ENCODE assay signal across 22 cellular contexts in the genomic region with DNA sequence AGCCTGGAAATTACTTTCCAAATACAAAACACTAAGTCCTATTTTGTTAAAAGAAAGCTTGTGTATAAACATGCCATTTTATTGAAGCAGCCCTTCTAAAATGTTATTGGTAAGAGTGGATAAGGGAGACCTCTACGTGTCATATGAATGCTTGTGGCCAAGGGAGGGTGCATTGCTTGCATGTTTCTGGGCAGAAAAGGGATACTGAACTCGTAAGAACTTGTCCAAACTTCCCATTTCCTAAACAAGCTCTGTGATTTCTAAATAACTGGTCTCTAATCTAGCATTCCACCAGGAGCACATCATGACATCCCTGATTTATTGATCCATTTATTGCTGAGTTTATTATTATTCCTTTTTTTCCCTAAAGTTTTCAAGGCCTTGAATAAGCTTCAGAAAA.
DNase-seq lines count a peak whose midpoint lies in the region; ATAC-seq and TF ChIP-seq lines count a peak whose summit lies in the region.
"Had no signal": no experiment of that assay in that cellular context is flagged by ENCODE, and none has a peak within 500 bp of the region (broad histone marks: within the 10 kb centered on the region; RNA-seq: fewer than 3 reads in every experiment).

No MANE protein-coding gene starts in this region.

- no peaks in the 10 kb centered on the region for H3K9me3 Mint-ChIP-seq in Calu3 (ENCODE audit: low read depth, unreplicated experiment)
- H3K9me3 Mint-ChIP-seq in CD4-positive, alpha-beta T cell, result no peaks in the 10 kb centered on the region
- H3K9me3 Mint-ChIP-seq: activated CD4-positive, alpha-beta T cell treated with anti-CD3 and anti-CD28 coated beads, Interleukin-2, amount 10 ng/mL, durations not matched to agents 24 days and 14 days had no signal

- BruUV-seq in Calu3 (replicated peaks; lab: Mats Ljungman, UMichigan), result no TSS peak

- no peak overlapping the region for H3K4me3 Mint-ChIP-seq in Calu3 (ENCODE audit: low read depth, unreplicated experiment)
- H3K4me3 Mint-ChIP-seq in CD4-positive, alpha-beta T cell, result no peak overlapping the region
- H3K4me3 Mint-ChIP-seq: activated CD4-positive, alpha-beta T cell treated with anti-CD3 and anti-CD28 coated beads, Interleukin-2, amount 10 ng/mL, durations not matched to agents 24 days and 14 days; IgD-negative memory B cell; stimulated activated naive CD8-positive, alpha-beta T cell treated with anti-CD3 and anti-CD28 coated beads, Interleukin-15, amount 100 ng/mL, for 72 hours had no signal

- intact Hi-C loops in Calu3 (cut with micrococcal nuclease; ENCODE audit: unreplicated experiment), result no loop called here
- intact Hi-C loops in CD4-positive, alpha-beta T cell (cut with DNase I, micrococcal nuclease), result no loop called here

- H3K9me3 ChIP-seq in stomach smooth muscle (ENCODE audit: control insufficient read depth in 2 of 2, low read length in 2 of 2), result no peaks in the 10 kb centered on the region
- H3K9me3 ChIP-seq in CD4-positive, alpha-beta T cell (ENCODE audit: control insufficient read depth, low read length), result no peaks in the 10 kb centered on the region
- H3K9me3 ChIP-seq: BLaER1 treated with 17β-estradiol and CSF1 and Interleukin-3, amounts not matched to agents 10 nM and 100 nM; gastrocnemius medialis; sigmoid colon had no signal

- peaks cover 8% of the 10 kb centered on the region for H3K4me1 ChIP-seq in stomach smooth muscle (ENCODE audit: control insufficient read depth, insufficient read depth, low read length)
- H3K4me1 ChIP-seq: BLaER1 treated with 17β-estradiol and CSF1 and Interleukin-3, amounts not matched to agents 10 nM and 100 nM; gastrocnemius medialis; parathyroid adenoma had no signal

- H3K27me3 Mint-ChIP-seq in Calu3 (ENCODE audit: unreplicated experiment), result no peaks in the 10 kb centered on the region
- H3K27me3 Mint-ChIP-seq in CD4-positive, alpha-beta T cell, result no peaks in the 10 kb centered on the region
- H3K27me3 Mint-ChIP-seq: activated CD4-positive, alpha-beta T cell treated with anti-CD3 and anti-CD28 coated beads, Interleukin-2, amount 10 ng/mL, durations not matched to agents 24 days and 14 days; IgD-negative memory B cell; stimulated activated naive CD8-positive, alpha-beta T cell treated with anti-CD3 and anti-CD28 coated beads, Interleukin-15, amount 100 ng/mL, for 72 hours had no signal

- no peaks in the 10 kb centered on the region for H3K36me3 ChIP-seq in stomach smooth muscle (ENCODE audit: control insufficient read depth in 2 of 2, insufficient read depth in 2 of 2, low read length in 2 of 2)
- H3K36me3 ChIP-seq: BLaER1 treated with 17β-estradiol and CSF1 and Interleukin-3, amounts not matched to agents 10 nM and 100 nM; gastrocnemius medialis; sigmoid colon had no signal

- no peaks in the 10 kb centered on the region for H3K27me3 ChIP-seq in stomach smooth muscle (ENCODE audit: control insufficient read depth in 1 of 2, insufficient read depth in 2 of 2, low read length in 2 of 2)
- no peaks in the 10 kb centered on the region for H3K27me3 ChIP-seq in CD4-positive, alpha-beta T cell (ENCODE audit: control insufficient read depth, insufficient read depth, low read length)
- H3K27me3 ChIP-seq: BLaER1 treated with 17β-estradiol and CSF1 and Interleukin-3, amounts not matched to agents 10 nM and 100 nM; gastrocnemius medialis; sigmoid colon had no signal

- H3K4me3 ChIP-seq in fibroblast of villous mesenchyme (ENCODE audit: low read depth, low read length), result no peak overlapping the region
- no peak overlapping the region for H3K4me3 ChIP-seq in stomach smooth muscle (ENCODE audit: low read length in 2 of 2)
- H3K4me3 ChIP-seq: BLaER1 treated with 17β-estradiol and CSF1 and Interleukin-3, amounts not matched to agents 10 nM and 100 nM; gastrocnemius medialis; sigmoid colon had no signal

- DNase-seq in GM03348 (ENCODE audit: low spot score) (peak; percentile 62), fibroblast of villous mesenchyme (ENCODE audit: low read depth) (peak; percentile 92), omental fat pad (ENCODE audit: low spot score) (no peak), Calu3 (no peak), cerebellar cortex (ENCODE audit: low spot score) (no peak)
- no peak for DNase-seq in CD4-positive, alpha-beta T cell
- DNase-seq: activated CD4-positive, alpha-beta T cell treated with anti-CD3 and anti-CD28 coated beads, Interleukin-2, amount 10 ng/mL, durations not matched to agents 24 days and 14 days; activated gamma-delta T cell treated with Interleukin-2 at 50 U/mL for 16 hours; amygdala; gastrocnemius medialis; GF-D8; left ventricle myocardium superior; MV-4-11; NCI-H2029 treated with DMSO at 0.1 percent for 48 hours; NCI-H510A; sigmoid colon; stimulated activated naive CD8-positive, alpha-beta T cell treated with anti-CD3 and anti-CD28 coated beads, Interleukin-15, amount 100 ng/mL, for 72 hours had no signal

- peak overlapping the region; percentile 12 for H3K27ac ChIP-seq in stomach smooth muscle (ENCODE audit: low read length)
- H3K27ac ChIP-seq in CD4-positive, alpha-beta T cell (ENCODE audit: low read depth, low read length), result no peak overlapping the region
- H3K27ac ChIP-seq: BLaER1 treated with 17β-estradiol and CSF1 and Interleukin-3, amounts not matched to agents 10 nM and 100 nM; gastrocnemius medialis; parathyroid adenoma; sigmoid colon had no signal

- H3K27ac Mint-ChIP-seq in Calu3 (ENCODE audit: unreplicated experiment), result no peak overlapping the region
- no peak overlapping the region for H3K27ac Mint-ChIP-seq in CD4-positive, alpha-beta T cell
- H3K27ac Mint-ChIP-seq: activated CD4-positive, alpha-beta T cell treated with anti-CD3 and anti-CD28 coated beads, Interleukin-2, amount 10 ng/mL, durations not matched to agents 24 days and 14 days; IgD-negative memory B cell; stimulated activated naive CD8-positive, alpha-beta T cell treated with anti-CD3 and anti-CD28 coated beads, Interleukin-15, amount 100 ng/mL, for 72 hours had no signal

- no peaks in the 10 kb centered on the region for H3K36me3 Mint-ChIP-seq in Calu3 (ENCODE audit: insufficient read depth, unreplicated experiment)
- no peaks in the 10 kb centered on the region for H3K36me3 Mint-ChIP-seq in CD4-positive, alpha-beta T cell (ENCODE audit: low read depth)
- H3K36me3 Mint-ChIP-seq: IgD-negative memory B cell had no signal

- no peak overlapping the region for H3K9ac ChIP-seq in stomach smooth muscle (ENCODE audit: low read length in 2 of 2)
- H3K9ac ChIP-seq: BLaER1 treated with 17β-estradiol and CSF1 and Interleukin-3, amounts not matched to agents 10 nM and 100 nM; parathyroid adenoma had no signal

- TF ChIP-seq CTCF in fibroblast of villous mesenchyme (IDR thresholded peaks at IDR 0.05; ENCODE audit: insufficient read depth, low read depth, low read length) (no peak), omental fat pad (IDR thresholded peaks at IDR 0.05) (no peak), Calu3 (IDR thresholded peaks at IDR 0.05; ENCODE audit: unreplicated experiment) (no peak)
- TF ChIP-seq CTCF in CD4-positive, alpha-beta T cell (IDR thresholded peaks at IDR 0.05), result no peak

- POLR2A ChIA-PET in CD4-positive, alpha-beta T cell (lab: Charles Lee), result no interaction called here

- ATAC-seq in SK-N-SH treated with all-trans-retinoic acid at 6 μM for 48 hours (0 out of 3 replicates have a peak, but pooled peaks have one; percentile 24), omental fat pad (ENCODE audit: low FRiP score) (no peak)
- ATAC-seq in CD4-positive, alpha-beta T cell (ENCODE audit: poor library complexity), result no peak
- ATAC-seq: gastrocnemius medialis; left ventricle myocardium superior; stimulated activated naive CD8-positive, alpha-beta T cell treated with anti-CD3 and anti-CD28 coated beads, Interleukin-15, amount 100 ng/mL, for 72 hours had no signal

- CTCF ChIA-PET in Calu3 (lab: Charles Lee), result interaction anchor here (0.9 kb wide), 1 partner anchor 800 kb away, joined by 3 read pairs; no protein-coding TSS in a partner anchor
- CTCF ChIA-PET in CD4-positive, alpha-beta T cell (lab: Charles Lee), result no interaction called here

- peaks cover 19% of the 10 kb centered on the region for H3K4me1 Mint-ChIP-seq in Calu3 (ENCODE audit: low read depth, unreplicated experiment)
- H3K4me1 Mint-ChIP-seq in CD4-positive, alpha-beta T cell (ENCODE audit: low read depth), result no peaks in the 10 kb centered on the region
- H3K4me1 Mint-ChIP-seq: activated CD4-positive, alpha-beta T cell treated with anti-CD3 and anti-CD28 coated beads, Interleukin-2, amount 10 ng/mL, durations not matched to agents 24 days and 14 days; IgD-negative memory B cell; stimulated activated naive CD8-positive, alpha-beta T cell treated with anti-CD3 and anti-CD28 coated beads, Interleukin-15, amount 100 ng/mL, for 72 hours had no signal

TF ChIP-seq in SK-N-SH treated with all-trans-retinoic acid at 6 μM for 48 hours, 23 proteins besides CTCF, POLR2A, EP300 and RAD21 (continues in another document):
- no peak for TF ChIP-seq ESRRG (CRISPR knock-in tag; IDR thresholded peaks at IDR 0.05)
- no peak for TF ChIP-seq TCF4 (CRISPR knock-in tag; IDR thresholded peaks at IDR 0.05; ENCODE audit: borderline replicate concordance)
- TF ChIP-seq GLIS3 (CRISPR knock-in tag; IDR thresholded peaks at IDR 0.05), result no peak
- no peak for TF ChIP-seq ZC3H10 (CRISPR knock-in tag; IDR thresholded peaks at IDR 0.05)
- TF ChIP-seq TSHZ2 (CRISPR knock-in tag; IDR thresholded peaks at IDR 0.05), result no peak
- TF ChIP-seq ZNF70 (CRISPR knock-in tag; IDR thresholded peaks at IDR 0.05), result no peak

Comparison
In these comparisons a context has a peak if more than half of its experiments do, and no peak if none do; other contexts are left out.
1. DNase-seq: peak in GM03348 (single experiment) and fibroblast of villous mesenchyme (single experiment); none in omental fat pad (single experiment), Calu3 (single experiment), cerebellar cortex (single experiment) and CD4-positive, alpha-beta T cell (0 of 10).